In genomic region chr11:96045622-96046456, GRCh38 we compare ENCODE assay signal across 8 cellular contexts.
DNase-seq lines count a peak whose midpoint lies in the region; ATAC-seq and TF ChIP-seq lines count a peak whose summit lies in the region.

No MANE protein-coding gene starts in this region.

- H3K79me2 ChIP-seq in fibroblast of lung (ENCODE audit: control insufficient read depth, insufficient read depth, low read length) = no peaks in the 10 kb centered on the region

- POLR2A ChIA-PET in AG04450 (lab: Yijun Ruan, JAX) = interaction anchor here (1.0 kb wide), 1 partner anchor 45 kb away, joined by 3 read pairs; no protein-coding TSS in a partner anchor

- TF ChIP-seq POLR2A in GM18505 (IDR thresholded peaks at IDR 0.05; ENCODE audit: borderline replicate concordance, extremely low read depth, insufficient read depth, insufficient read length) = no peak

- peak overlapping the region; percentile 77 for H3K4me2 ChIP-seq in fibroblast of lung (ENCODE audit: extremely low read depth, insufficient read depth, low read length)

- CTCF ChIA-PET in AG04450 (lab: Charles Lee) = interaction anchor here (0.7 to 2.0 kb wide), 4 partner anchors 10 to 297 kb away, joined by 3 to 15 read pairs (median 6); partner anchors contain the start of gene MAML2

- no peak for DNase-seq in AG04450 (ENCODE audit: low read depth, low spot score)
- peak; percentile 97 for DNase-seq in NCI-H69 (lab: John Stamatoyannopoulos, UW)
- DNase-seq in fibroblast of lung (ENCODE audit: low read depth in 2 of 2) = peak; percentile 69 to 87
- DNase-seq in myocyte (ENCODE audit: low read depth) = peak; percentile 45
- no peak for DNase-seq in HT-29 (ENCODE audit: low spot score)
- DNase-seq in central memory CD4-positive, alpha-beta T cell = no peak

- H3K27ac ChIP-seq in AG04450 (ENCODE audit: low read depth, low read length) (peak overlapping the region; percentile 47), fibroblast of lung (ENCODE audit: insufficient read depth, low read length) (peak overlapping the region; percentile 19)

- no peaks in the 10 kb centered on the region for H3K9me3 ChIP-seq in AG04450 (ENCODE audit: control insufficient read depth, insufficient read depth, low read length)
- H3K9me3 ChIP-seq in fibroblast of lung (ENCODE audit: control insufficient read depth, insufficient read depth, low read depth, low read length) = no peaks in the 10 kb centered on the region

- no peaks in the 10 kb centered on the region for H3K27me3 ChIP-seq in AG04450 (ENCODE audit: control insufficient read depth, insufficient read depth, low read length)
- no peaks in the 10 kb centered on the region for H3K27me3 ChIP-seq in fibroblast of lung (ENCODE audit: control insufficient read depth, insufficient read depth, low read length)

- no peaks in the 10 kb centered on the region for H3K36me3 ChIP-seq in fibroblast of lung (ENCODE audit: control insufficient read depth, insufficient read depth, low read length)

- TF ChIP-seq CTCF in AG04450 (IDR thresholded peaks at IDR 0.05; ENCODE audit: low read depth, low read length) (peak; percentile 35; the same call in 1 of the 2 replicates), fibroblast of lung (conservative IDR thresholded peaks at IDR 0.05 in 1 of 2, IDR thresholded peaks at IDR 0.05 in 1 of 2; ENCODE audit: low read depth in 1 of 2, low read length in 2 of 2) (peak; percentile 37 to 41)

- no peak overlapping the region for H2AFZ ChIP-seq in fibroblast of lung (ENCODE audit: low read length)

- ATAC-seq in GM18505 (IDR thresholded peaks at IDR 0.05; ENCODE audit: unreplicated experiment) = no peak
- no peak for ATAC-seq in GM19397 (IDR thresholded peaks at IDR 0.05; ENCODE audit: unreplicated experiment)

- no peak overlapping the region for H3K9ac ChIP-seq in fibroblast of lung (ENCODE audit: insufficient read depth, low read length)

- H3K4me3 ChIP-seq in AG04450 (ENCODE audit: low read depth, low read length) (peak overlapping the region; percentile 25), fibroblast of lung (replicated peaks in 1 of 4; ENCODE audit: control extremely low read depth in 1 of 4, insufficient read depth in 1 of 4, low read depth in 3 of 4, low read length in 4 of 4) (peak overlapping the region in 2 of 4 experiments; percentile 19 to 35)

- H4K20me1 ChIP-seq in fibroblast of lung (ENCODE audit: control insufficient read depth, extremely low read depth, insufficient read depth, low read length) = no peaks in the 10 kb centered on the region

- peaks cover 17% of the 10 kb centered on the region for H3K4me1 ChIP-seq in fibroblast of lung (ENCODE audit: control insufficient read depth, extremely low read depth, insufficient read depth, low read length)

Comparison
In these comparisons a context has a peak if more than half of its experiments do, and no peak if none do; other contexts are left out.
1. DNase-seq: peak in NCI-H69 (single experiment), fibroblast of lung (2 of 2) and myocyte (single experiment); none in AG04450 (single experiment), HT-29 (single experiment) and central memory CD4-positive, alpha-beta T cell (single experiment).